4 cellular contexts compared by ENCODE assay signal in genomic region chr2:84399839-84400238, GRCh38. TPM values are rescaled to one million over a fixed set of nuclear protein-coding genes. Genes with fewer than 3 reads are reported as not detected.
DNase-seq lines count a peak whose midpoint lies in the region; ATAC-seq, FAIRE-seq and TF ChIP-seq lines count a peak whose summit lies in the region.
"Not testable (repeated sequence)": the region's sequence is repeated elsewhere in the genome, so short reads cannot be mapped to it uniquely, and the experiment has no call there.

No MANE protein-coding gene starts in this region.

- not testable (repeated sequence) for H3K27me3 ChIP-seq in IMR-90 (ENCODE audit: control insufficient read depth, insufficient read depth, low read length); K562 (ENCODE audit: control insufficient read depth in 2 of 2, insufficient read depth in 2 of 2, low read length in 2 of 2); HepG2 (ENCODE audit: control insufficient read depth in 1 of 2, insufficient read depth in 2 of 2, low read length in 2 of 2)

- dilution Hi-C loops in IMR-90 (cut with HindIII; ENCODE audit: low sequenced_read_pairs, unreplicated experiment): not testable (repeated sequence)

- not testable (repeated sequence) for DNase-seq in A549 (ENCODE audit: low read depth in 1 of 2, low spot score in 1 of 2); IMR-90; K562 (ENCODE audit: extremely low read depth in 1 of 4, low spot score in 3 of 4); HepG2 (ENCODE audit: low spot score)

- not testable (repeated sequence) for BruUV-seq in IMR-90 (replicated peaks; lab: Mats Ljungman, UMichigan); K562 (replicated peaks; lab: Mats Ljungman, UMichigan); HepG2 (replicated peaks; lab: Mats Ljungman, UMichigan)

- not testable (repeated sequence) for H3K4ac ChIP-seq in IMR-90 (ENCODE audit: low read depth, low read length)

- not testable (repeated sequence) for H3K4me1 ChIP-seq in A549; IMR-90 (ENCODE audit: control insufficient read depth, insufficient read depth, low read length); K562 (replicated peaks in 1 of 2; ENCODE audit: control insufficient read depth in 2 of 2, insufficient read depth in 2 of 2, low read length in 2 of 2); HepG2 (ENCODE audit: insufficient read depth, low read length)

- intact Hi-C loops in IMR-90 (cut with micrococcal nuclease); K562 (cut with micrococcal nuclease); HepG2 (cut with micrococcal nuclease; ENCODE audit: unreplicated experiment): not testable (repeated sequence)

- POLR2A ChIA-PET in A549 (lab: Yijun Ruan, JAX); IMR-90 (lab: Charles Lee; ENCODE audit: unreplicated experiment); K562 (lab: Yijun Ruan, JAX); HepG2 (lab: Yijun Ruan, JAX): not testable (repeated sequence)

- H3K23ac ChIP-seq in IMR-90 (ENCODE audit: low read depth, low read length): not testable (repeated sequence)

- H3K27ac ChIP-seq in A549; IMR-90 (ENCODE audit: insufficient read depth, low read length); K562 (ENCODE audit: extremely low read depth, low read depth, low read length); HepG2 (ENCODE audit: extremely low read length, insufficient read depth, low read length): not testable (repeated sequence)

- H3K9me1 ChIP-seq in IMR-90 (ENCODE audit: insufficient read depth, low read length); K562 (ENCODE audit: control insufficient read depth, insufficient read depth, low read length): not testable (repeated sequence)

- not testable (repeated sequence) for FAIRE-seq in A549 (lab: Jason Lieb, UNC); K562 (lab: Jason Lieb, UNC); HepG2 (lab: Jason Lieb, UNC)

- CTCF ChIA-PET in A549 (lab: Yijun Ruan, JAX); IMR-90 (lab: Yijun Ruan, JAX); K562 (lab: Yijun Ruan, JAX; ENCODE audit: low intra/inter-chr PET ratio); HepG2 (lab: Yijun Ruan, JAX; ENCODE audit: low intra/inter-chr PET ratio, low total read pairs): not testable (repeated sequence)

- H4K91ac ChIP-seq in IMR-90 (ENCODE audit: insufficient read depth, low read depth, low read length): not testable (repeated sequence)

- not testable (repeated sequence) for H3K14ac ChIP-seq in IMR-90 (replicated peaks; ENCODE audit: low read depth, low read length)

- not testable (repeated sequence) for H3K79me2 ChIP-seq in K562 (ENCODE audit: control insufficient read depth, insufficient read depth, low read length); HepG2 (ENCODE audit: insufficient read depth, low read length)

- not testable (repeated sequence) for H4K8ac ChIP-seq in IMR-90 (ENCODE audit: low read depth in 2 of 2, low read length in 2 of 2)

- not testable (repeated sequence) for H2BK5ac ChIP-seq in IMR-90 (ENCODE audit: low read depth, low read length, poor library complexity, severe bottlenecking)

- not testable (repeated sequence) for TF ChIP-seq RAD21 in A549 (conservative IDR thresholded peaks at IDR 0.05 in 1 of 2, IDR thresholded peaks at IDR 0.05 in 1 of 2); IMR-90 (IDR thresholded peaks at IDR 0.05; ENCODE audit: low read length); K562 (CRISPR knock-in tag; conservative IDR thresholded peaks at IDR 0.05 in 1 of 2, IDR thresholded peaks at IDR 0.05 in 1 of 2); HepG2 (CRISPR knock-in tag; IDR thresholded peaks at IDR 0.05)

- H3K36me3 ChIP-seq in IMR-90 (ENCODE audit: control insufficient read depth, insufficient read depth, low read length); K562 (ENCODE audit: control insufficient read depth, insufficient read depth, low read length); HepG2 (replicated peaks in 1 of 2; ENCODE audit: control insufficient read depth in 1 of 2, insufficient read depth in 2 of 2, low read length in 2 of 2): not testable (repeated sequence)

- TF ChIP-seq CTCF in A549 (IDR thresholded peaks at IDR 0.05); IMR-90 (conservative IDR thresholded peaks at IDR 0.05; ENCODE audit: low read depth, low read length); K562 (IDR thresholded peaks at IDR 0.05 in 2 of 3, conservative IDR thresholded peaks at IDR 0.05 in 1 of 3; ENCODE audit: insufficient read depth in 2 of 3, low read depth in 1 of 3, low read length in 3 of 3); HepG2 (CRISPR knock-in tag; IDR thresholded peaks at IDR 0.05): not testable (repeated sequence)

- not testable (repeated sequence) for H2BK120ac ChIP-seq in IMR-90 (ENCODE audit: low read depth, low read length)

- H2AFZ ChIP-seq in IMR-90 (replicated peaks; ENCODE audit: low read length, poor library complexity); K562 (ENCODE audit: low read depth, low read length); HepG2 (ENCODE audit: low read length): not testable (repeated sequence)

- not testable (repeated sequence) for H2BK15ac ChIP-seq in IMR-90 (ENCODE audit: low read depth, low read length)

- not testable (repeated sequence) for H3K9ac ChIP-seq in IMR-90 (ENCODE audit: low read depth, low read length); K562 (ENCODE audit: insufficient read depth in 1 of 2, low read depth in 2 of 2, low read length in 2 of 2); HepG2 (ENCODE audit: insufficient read depth, low read depth, low read length)

- H3K9me3 ChIP-seq in A549; IMR-90 (ENCODE audit: control insufficient read depth, insufficient read depth, low read length); K562 (replicated peaks; ENCODE audit: control insufficient read depth, insufficient read depth, low read depth, low read length); HepG2 (ENCODE audit: low read length): not testable (repeated sequence)

- TF ChIP-seq EP300 in A549 (IDR thresholded peaks at IDR 0.05); K562 (IDR thresholded peaks at IDR 0.05; ENCODE audit: low read length); HepG2 (IDR thresholded peaks at IDR 0.05; ENCODE audit: low read depth in 2 of 2, low read length in 2 of 2); HepG2 (CRISPR knock-in tag; IDR thresholded peaks at IDR 0.05; ENCODE audit: borderline replicate concordance): not testable (repeated sequence)

- in situ Hi-C loops in IMR-90 (cut with MboI; ENCODE audit: low sequenced_read_pairs); K562 (cut with MboI); HepG2 (cut with HindIII; ENCODE audit: extremely low pct_ligation_motif_present, low pct_unique_long_range_greater_than_20kb): not testable (repeated sequence)

- 36% methylated on average over 1 of the region's 1 CpG for WGBS in A549 (ENCODE audit: missing lambda C conversion rate)
- WGBS in IMR-90 (ENCODE audit: extremely low coverage in 2 of 2, insufficient read length in 1 of 2), 2 experiments: no CpG with 5 or more reads among the region's 1 CpG
- 7% methylated on average over 1 of the region's 1 CpG for WGBS in K562 (ENCODE audit: insufficient coverage, low coverage, missing lambda C conversion rate)
- 2% methylated on average over 1 of the region's 1 CpG for WGBS in HepG2 (ENCODE audit: low lambda C conversion rate)

- not testable (repeated sequence) for H3K18ac ChIP-seq in IMR-90 (ENCODE audit: low read depth, low read length)

- H2AK9ac ChIP-seq in IMR-90 (replicated peaks; ENCODE audit: low read depth, low read length, poor library complexity): not testable (repeated sequence)

- H4K5ac ChIP-seq in IMR-90 (ENCODE audit: low read depth, low read length): not testable (repeated sequence)

- TF ChIP-seq POLR2A in A549 (IDR thresholded peaks at IDR 0.05; ENCODE audit: low read length); IMR-90 (IDR thresholded peaks at IDR 0.05; ENCODE audit: low read depth, low read length); K562 (conservative IDR thresholded peaks at IDR 0.05); HepG2 (IDR thresholded peaks at IDR 0.05; ENCODE audit: insufficient read depth in 1 of 2, low read depth in 2 of 2, low read length in 2 of 2): not testable (repeated sequence)

- H2AK5ac ChIP-seq in IMR-90 (ENCODE audit: low read depth, low read length): not testable (repeated sequence)

- not testable (repeated sequence) for H3K79me1 ChIP-seq in IMR-90 (ENCODE audit: low read depth in 1 of 2, low read length in 2 of 2)

- not testable (repeated sequence) for H3K4me2 ChIP-seq in A549; IMR-90 (ENCODE audit: low read depth, low read length); K562 (ENCODE audit: insufficient read depth, low read length); HepG2 (ENCODE audit: low read depth, low read length)

- not testable (repeated sequence) for H4K20me1 ChIP-seq in IMR-90 (ENCODE audit: insufficient read depth, low read length); K562 (replicated peaks; ENCODE audit: control insufficient read depth, insufficient read depth, low read length); HepG2 (ENCODE audit: insufficient read depth, low read length)

- not testable (repeated sequence) for ATAC-seq in A549; IMR-90 (ENCODE audit: low read depth); K562; HepG2

- H3K56ac ChIP-seq in IMR-90 (ENCODE audit: extremely low read depth, insufficient read depth, low read length): not testable (repeated sequence)

- H2BK20ac ChIP-seq in IMR-90 (ENCODE audit: low read depth, low read length): not testable (repeated sequence)

- not testable (repeated sequence) for H3K4me3 ChIP-seq in A549; IMR-90 (ENCODE audit: insufficient read depth, low read depth, low read length); K562; HepG2 (replicated peaks in 1 of 3; ENCODE audit: insufficient read depth in 1 of 3, low read depth in 2 of 3, low read length in 3 of 3)

RNA-seq across cellular contexts. Expression of gene SUCLG1, which starts 59.2 kb away (rescaled TPM):
- polyA plus RNA-seq in A549 (2011; rRNA removed) (90.0 and 96.5 TPM in 2 replicates), A549 (2017; fragmentation: RNase III; extraction: RNeasy Plus Mini Kit Qiagen cat#74134 plus additional on column Dnase treatment) (144 to 157 TPM (median 151 TPM) in 3 replicates), IMR-90 (2012; rRNA removed) (49.8 and 52.7 TPM in 2 replicates), K562 (2011; rRNA removed) (64.2 and 112 TPM in 2 replicates), K562 (2014; fragmentation: Illumina TruSeq; extraction: Trizol) (108 and 114 TPM in 2 replicates), K562 (2014; fragmentation: Nextera tagmentation; extraction: Ambion mirVana) (100 to 1,000 TPM; 261 to 325 TPM), K562 (2014; rRNA removed) (115 and 127 TPM in 2 replicates), HepG2 (2011; rRNA removed) (45.3 and 58.7 TPM in 2 replicates)
- polyA plus RNA-seq in A549 (2012; cell fraction: cytosol; rRNA removed): 52.3 and 58.2 TPM in 2 replicates
- 29.5 and 33.2 TPM in 2 replicates for polyA plus RNA-seq in A549 (2012; cell fraction: nucleus; rRNA removed)
- polyA minus RNA-seq in A549 (2011; rRNA and poly(A)+ RNA removed): 19.0 and 22.4 TPM in 2 replicates
- total RNA-seq in IMR-90 (2012; rRNA removed) (50.5 and 57.2 TPM in 2 replicates), K562 (2014; rRNA removed) (81.1 and 90.5 TPM in 2 replicates), K562 (2014; rRNA removed; fragmentation: Illumina TruSeq; extraction: Trizol) (122 and 136 TPM in 2 replicates), K562 (2015; rRNA removed; fragmentation: Illumina TruSeq; extraction: Trizol) (113 and 123 TPM in 2 replicates), K562 (2021) (108 and 122 TPM in 2 replicates), HepG2 (2016; rRNA removed; fragmentation: Illumina TruSeq; extraction: Trizol) (121 and 177 TPM in 2 replicates)
- polyA plus RNA-seq in IMR-90 (2012; cell fraction: cytosol; rRNA removed): 19.7 and 28.3 TPM in 2 replicates
- polyA plus RNA-seq in IMR-90 (2012; cell fraction: nucleus; rRNA removed; ENCODE audit: low replicate concordance): 15.2 and 33.4 TPM in 2 replicates
- 25.2 and 55.9 TPM in 2 replicates for total RNA-seq in K562 (2011; cell fraction: chromatin; rRNA removed; ENCODE audit: low replicate concordance)
- 17.0 and 31.5 TPM in 2 replicates for total RNA-seq in K562 (2011; cell fraction: nucleolus; rRNA removed)
- 32.8 and 48.8 TPM in 2 replicates for total RNA-seq in K562 (2011; cell fraction: nucleoplasm; rRNA removed)
- polyA plus RNA-seq in K562 (2011; cell fraction: cytosol; rRNA removed): 36.6 and 56.1 TPM in 2 replicates
- polyA plus RNA-seq in K562 (2011; cell fraction: nucleus; rRNA removed): 34.7 and 35.0 TPM in 2 replicates
- polyA plus RNA-seq in K562 (2012): 97.4 and 110 TPM in 2 replicates
- 34.6 and 43.1 TPM in 2 replicates for polyA minus RNA-seq in K562 (2011; rRNA and poly(A)+ RNA removed)
- 27.5 and 29.7 TPM in 2 replicates for polyA minus RNA-seq in K562 (2011; cell fraction: cytosol; rRNA and poly(A)+ RNA removed)
- 24.3 and 25.8 TPM in 2 replicates for polyA minus RNA-seq in K562 (2011; cell fraction: nucleus; rRNA and poly(A)+ RNA removed)
- 31.2 TPM in 2 replicates for total RNA-seq in HepG2 (2016; cell fraction: cytosol; rRNA removed; fragmentation: Illumina TruSeq; extraction: Trizol; ENCODE audit: low read depth)
- 125 and 187 TPM in 2 replicates for total RNA-seq in HepG2 (2016; cell fraction: insoluble cytoplasmic fraction; rRNA removed; fragmentation: Illumina TruSeq; extraction: Trizol)
- total RNA-seq in HepG2 (2016; cell fraction: membrane; rRNA removed; fragmentation: Illumina TruSeq; extraction: Trizol): 41.6 and 51.0 TPM in 2 replicates
- 69.5 and 70.0 TPM in 2 replicates for total RNA-seq in HepG2 (2016; cell fraction: nucleus; rRNA removed; fragmentation: Illumina TruSeq; extraction: Trizol)
- 39.6 and 47.4 TPM in 2 replicates for polyA plus RNA-seq in HepG2 (2011; cell fraction: cytosol; rRNA removed)
- 26.7 and 26.8 TPM in 2 replicates for polyA plus RNA-seq in HepG2 (2011; cell fraction: nucleus; rRNA removed)
- 65.3 and 92.3 TPM in 2 replicates for polyA plus RNA-seq in HepG2 (2012)
- polyA plus RNA-seq in HepG2 (2016; cell fraction: cytosol; fragmentation: Illumina TruSeq; extraction: Trizol; ENCODE audit: low read depth): 25.2 and 26.0 TPM in 2 replicates
- polyA plus RNA-seq in HepG2 (2016; cell fraction: insoluble cytoplasmic fraction; fragmentation: Illumina TruSeq; extraction: Trizol; ENCODE audit: low read depth): 158 and 174 TPM in 2 replicates
- polyA plus RNA-seq in HepG2 (2016; cell fraction: membrane; fragmentation: Illumina TruSeq; extraction: Trizol; ENCODE audit: low read depth): 35.6 and 36.5 TPM in 2 replicates
- polyA plus RNA-seq in HepG2 (2016; cell fraction: nucleus; fragmentation: Illumina TruSeq; extraction: Trizol; ENCODE audit: insufficient read depth, low read depth): 85.8 and 89.0 TPM in 2 replicates
- polyA minus RNA-seq in HepG2 (2011; rRNA and poly(A)+ RNA removed; ENCODE audit: low replicate concordance): 19.3 and 19.7 TPM in 2 replicates
- 26.4 and 32.6 TPM in 2 replicates for polyA minus RNA-seq in HepG2 (2011; cell fraction: cytosol; rRNA and poly(A)+ RNA removed)
- 38.4 and 44.0 TPM in 2 replicates for polyA minus RNA-seq in HepG2 (2011; cell fraction: nucleus; rRNA and poly(A)+ RNA removed)
